30 cellular contexts compared by ENCODE assay signal in genomic region chr18:79248495-79249078, GRCh38.
DNase-seq lines count a peak whose midpoint lies in the region; ATAC-seq and TF ChIP-seq lines count a peak whose summit lies in the region.
"Had no signal": no experiment of that assay in that cellular context is flagged by ENCODE, and none has a peak within 500 bp of the region (broad histone marks: within the 10 kb centered on the region; RNA-seq: fewer than 3 reads in every experiment).

No MANE protein-coding gene starts in this region.

- H3K27ac ChIP-seq in brain microvascular endothelial cell: no peak overlapping the region
- H3K27ac ChIP-seq: cardiac muscle cell, coronary artery, gastroesophageal sphincter, skin epidermis, thoracic aorta, uterus had no signal

- H3K9me3 ChIP-seq in BE2C: no peaks in the 10 kb centered on the region
- H3K9me3 ChIP-seq: gastroesophageal sphincter, SK-N-SH, thoracic aorta, uterus had no signal

- H3K27me3 ChIP-seq in BE2C (no peaks in the 10 kb centered on the region), brain microvascular endothelial cell (replicated peaks) (no peaks in the 10 kb centered on the region)
- H3K27me3 ChIP-seq: cardiac muscle cell, gastroesophageal sphincter, uterus had no signal

- no peak overlapping the region for H3K4me3 ChIP-seq in cardiac fibroblast (replicated peaks in 1 of 2; ENCODE audit: low read depth in 2 of 2, low read length in 2 of 2)
- no peak overlapping the region for H3K4me3 ChIP-seq in BE2C (ENCODE audit: low read depth, low read length)
- H3K4me3 ChIP-seq in brain microvascular endothelial cell (ENCODE audit: low read depth, low read length): no peak overlapping the region
- H3K4me3 ChIP-seq: cardiac muscle cell, coronary artery, gastroesophageal sphincter, GM23338, skin epidermis, thoracic aorta, uterus had no signal

- H3K4me1 ChIP-seq in BE2C: peaks cover 3% of the 10 kb centered on the region; the same call in 1 of the 2 replicates
- H3K4me1 ChIP-seq: uterus had no signal

- in situ Hi-C loops in brain microvascular endothelial cell (cut with HindIII; ENCODE audit: low pct_ligation_motif_present, low sequenced_read_pairs): no loop called here

- ATAC-seq in GM21723 (IDR thresholded peaks at IDR 0.05; ENCODE audit: unreplicated experiment): no peak
- ATAC-seq: activated T-cell treated with anti-CD3 and anti-CD28 coated beads, Interleukin-2, amount 50 U/mL, for 4 hours; effector memory CD8-positive, alpha-beta T cell; esophagus mucosa; gastroesophageal sphincter; GM23338; left lobe of liver; natural killer cell; stimulated activated naive CD8-positive, alpha-beta T cell treated with anti-CD3 and anti-CD28 coated beads, Interleukin-15, Interleukin-2, amounts not matched to agents 100 U/mL and 50 U/mL, for 24 hours; T-helper 17 cell had no signal

- H3K36me3 ChIP-seq in BE2C (no peaks in the 10 kb centered on the region), brain microvascular endothelial cell (replicated peaks) (no peaks in the 10 kb centered on the region)
- H3K36me3 ChIP-seq: cardiac muscle cell, thoracic aorta, uterus had no signal

- TF ChIP-seq CTCF in cardiac fibroblast (IDR thresholded peaks at IDR 0.05; ENCODE audit: low read depth, low read length) (no peak), BE2C (IDR thresholded peaks at IDR 0.05; ENCODE audit: low read depth, low read length) (no peak), brain microvascular endothelial cell (IDR thresholded peaks at IDR 0.05; ENCODE audit: low read depth, low read length, missing control alignments) (no peak)

- DNase-seq in Daoy (ENCODE audit: low read depth): peak; percentile 4
- peak; percentile 23 for DNase-seq in NCI-H69 (lab: John Stamatoyannopoulos, UW)
- peak; percentile 3 to 18 for DNase-seq in cardiac fibroblast (ENCODE audit: low read depth in 2 of 2)
- peak; percentile 48 for DNase-seq in medulla oblongata (ENCODE audit: extremely low spot score)
- no peak for DNase-seq in BE2C
- DNase-seq in brain microvascular endothelial cell: no peak
- DNase-seq in SIG-M5 (lab: John Stamatoyannopoulos, UW): no peak
- DNase-seq: activated CD4-positive, alpha-beta T cell treated with anti-CD3 and anti-CD28 coated beads for 4 hours; activated T-cell treated with anti-CD3 and anti-CD28 coated beads, Interleukin-2, amount 50 U/mL, for 4 hours; effector memory CD8-positive, alpha-beta T cell; EL; immature natural killer cell; natural killer cell; NCI-H1092; NCI-H1930; NCI-H2227 treated with DMSO at 0.1 percent for 48 hours; NCI-H82; SK-N-SH; stimulated activated naive CD8-positive, alpha-beta T cell treated with anti-CD3 and anti-CD28 coated beads, Interleukin-15, Interleukin-2, amounts not matched to agents 100 U/mL and 50 U/mL, for 24 hours; T-helper 17 cell; uterus had no signal

Comparison
In these comparisons a context has a peak if more than half of its experiments do, and no peak if none do; other contexts are left out.
1. DNase-seq: peak in Daoy (single experiment), NCI-H69 (single experiment), cardiac fibroblast (2 of 2) and medulla oblongata (single experiment); none in BE2C (single experiment), brain microvascular endothelial cell (single experiment) and SIG-M5 (single experiment).